15 cellular contexts compared by ENCODE assay signal in the genomic region with DNA sequence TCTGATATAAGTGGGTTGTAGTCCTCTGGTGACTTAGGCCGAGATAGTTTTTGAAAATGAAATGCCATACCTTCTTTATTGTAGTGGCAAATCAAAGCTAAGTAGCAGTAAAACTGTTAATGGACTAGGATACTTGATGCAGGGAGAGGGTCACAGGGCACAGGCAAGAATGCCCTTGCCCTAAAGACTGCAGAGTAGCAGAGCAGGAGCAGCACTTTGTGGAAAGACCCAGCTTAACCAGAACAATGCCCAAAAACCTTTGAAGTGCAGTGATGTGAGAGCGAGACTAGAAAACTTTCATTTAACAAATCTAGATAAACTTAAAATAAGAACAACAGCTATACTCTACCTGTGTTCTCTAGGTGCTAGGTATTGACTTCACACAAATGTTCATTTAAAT.
DNase-seq lines count a peak whose midpoint lies in the region; ATAC-seq and TF ChIP-seq lines count a peak whose summit lies in the region.
"Had no signal": no experiment of that assay in that cellular context is flagged by ENCODE, and none has a peak within 500 bp of the region (broad histone marks: within the 10 kb centered on the region; RNA-seq: fewer than 3 reads in every experiment).

No MANE protein-coding gene starts in this region.

- POLR2A ChIA-PET in activated CD8-positive, alpha-beta T cell treated with anti-CD3 and anti-CD28 coated beads for 36 hours (lab: Charles Lee), result interaction anchor here (0.6 to 1.4 kb wide), 2 partner anchors 20 to 86 kb away, joined by 3 to 4 read pairs; no protein-coding TSS in a partner anchor

- no peaks in the 10 kb centered on the region for H3K36me3 ChIP-seq in left ventricle myocardium inferior
- H3K36me3 ChIP-seq in right atrium auricular region, result no peaks in the 10 kb centered on the region
- no peaks in the 10 kb centered on the region for H3K36me3 ChIP-seq in tibial artery

- CTCF ChIA-PET in activated CD8-positive, alpha-beta T cell treated with anti-CD3 and anti-CD28 coated beads for 36 hours (lab: Charles Lee), result interaction anchor here (0.9 to 1.0 kb wide), 3 partner anchors 9 to 53 kb away, joined by 3 read pairs; no protein-coding TSS in a partner anchor

- no peaks in the 10 kb centered on the region for H3K27me3 ChIP-seq in left ventricle myocardium inferior (ENCODE audit: low read depth)
- no peaks in the 10 kb centered on the region for H3K27me3 ChIP-seq in right atrium auricular region
- no peaks in the 10 kb centered on the region for H3K27me3 ChIP-seq in tibial artery

- H3K27me3 Mint-ChIP-seq in activated CD8-positive, alpha-beta T cell treated with anti-CD3 and anti-CD28 coated beads for 36 hours, result no peaks in the 10 kb centered on the region
- no peaks in the 10 kb centered on the region for H3K27me3 Mint-ChIP-seq in memory B cell
- no peaks in the 10 kb centered on the region for H3K27me3 Mint-ChIP-seq in T-helper 2 cell treated with Interferon-gamma antibody and Interleukin-4, amounts not matched to agents 5 μg/mL and 100 μg/mL, for 36 hours (ENCODE audit: low read depth)

- H3K9me3 ChIP-seq in left ventricle myocardium inferior (replicated peaks) (no peaks in the 10 kb centered on the region), right atrium auricular region (no peaks in the 10 kb centered on the region), tibial artery (no peaks in the 10 kb centered on the region)

- H3K9me3 Mint-ChIP-seq in activated CD8-positive, alpha-beta T cell treated with anti-CD3 and anti-CD28 coated beads for 36 hours, result no peaks in the 10 kb centered on the region
- H3K9me3 Mint-ChIP-seq in memory B cell, result no peaks in the 10 kb centered on the region
- H3K9me3 Mint-ChIP-seq in T-helper 2 cell treated with Interferon-gamma antibody and Interleukin-4, amounts not matched to agents 5 μg/mL and 100 μg/mL, for 36 hours, result no peaks in the 10 kb centered on the region

- H3K4me1 ChIP-seq in left ventricle myocardium inferior, result peaks cover 99% of the 10 kb centered on the region
- peaks cover 0 to 86% of the 10 kb centered on the region in 2 donors for H3K4me1 ChIP-seq in right atrium auricular region
- peaks cover 0 to 100% (median 70%) of the 10 kb centered on the region in 4 donors for H3K4me1 ChIP-seq in tibial artery

- H3K27ac ChIP-seq in left ventricle myocardium inferior (replicated peaks) (peak overlapping the region; percentile 87), right atrium auricular region (no peak overlapping the region), tibial artery (peak overlapping the region; percentile 62 to 87)

- peak overlapping the region; percentile 79 for H3K27ac Mint-ChIP-seq in activated CD8-positive, alpha-beta T cell treated with anti-CD3 and anti-CD28 coated beads for 36 hours
- peak overlapping the region; percentile 60 for H3K27ac Mint-ChIP-seq in memory B cell
- H3K27ac Mint-ChIP-seq in T-helper 2 cell treated with Interferon-gamma antibody and Interleukin-4, amounts not matched to agents 5 μg/mL and 100 μg/mL, for 36 hours, result no peak overlapping the region

- H3K36me3 Mint-ChIP-seq in activated CD8-positive, alpha-beta T cell treated with anti-CD3 and anti-CD28 coated beads for 36 hours (ENCODE audit: low read depth), result peaks cover 46% of the 10 kb centered on the region
- peaks cover 17% of the 10 kb centered on the region for H3K36me3 Mint-ChIP-seq in memory B cell
- peaks cover 26% of the 10 kb centered on the region for H3K36me3 Mint-ChIP-seq in T-helper 2 cell treated with Interferon-gamma antibody and Interleukin-4, amounts not matched to agents 5 μg/mL and 100 μg/mL, for 36 hours (ENCODE audit: low read depth)

- ATAC-seq in activated CD8-positive, alpha-beta T cell treated with anti-CD3 and anti-CD28 coated beads for 36 hours, result peak; percentile 54
- no peak for ATAC-seq in memory B cell (ENCODE audit: low read depth)
- no peak for ATAC-seq in HG02840 (IDR thresholded peaks at IDR 0.05; ENCODE audit: low FRiP score, unreplicated experiment)
- ATAC-seq: activated CD4-positive, CD25-positive, alpha-beta regulatory T cell treated with anti-CD3 and anti-CD28 coated beads, Interleukin-2, amount 50 U/mL, for 24 hours; left ventricle myocardium superior had no signal

- H3K4me3 ChIP-seq in left ventricle myocardium inferior (no peak overlapping the region), right atrium auricular region (no peak overlapping the region), tibial artery (no peak overlapping the region)

- DNase-seq in left ventricle myocardium inferior (no peak), right atrium auricular region (ENCODE audit: low spot score) (no peak), memory B cell (ENCODE audit: low spot score in 2 of 2) (no peak), tibial artery (no peak), dermis blood vessel endothelial cell (no peak)
- no peak for DNase-seq in activated CD8-positive, alpha-beta T cell treated with anti-CD3 and anti-CD28 coated beads for 36 hours
- no peak for DNase-seq in T-helper 2 cell treated with Interferon-gamma antibody and Interleukin-4, amounts not matched to agents 5 μg/mL and 100 μg/mL, for 36 hours (ENCODE audit: low spot score)
- DNase-seq: DMS79 treated with DMSO at 0.1 percent for 48 hours, H7, left ventricle myocardium superior, NCI-H526 treated with DMSO at 0.1 percent for 48 hours, OCI-M1, SIG-M5 had no signal

- TF ChIP-seq CTCF in left ventricle myocardium inferior (IDR thresholded peaks at IDR 0.05; ENCODE audit: borderline replicate concordance) (no peak), right atrium auricular region (IDR thresholded peaks at IDR 0.05) (no peak), tibial artery (IDR thresholded peaks at IDR 0.05) (no peak)
- no peak for TF ChIP-seq CTCF in activated CD8-positive, alpha-beta T cell treated with anti-CD3 and anti-CD28 coated beads for 36 hours (IDR thresholded peaks at IDR 0.05)

- intact Hi-C loops in left ventricle myocardium inferior (cut with micrococcal nuclease), result no loop called here
- intact Hi-C loops in activated CD8-positive, alpha-beta T cell treated with anti-CD3 and anti-CD28 coated beads for 36 hours (cut with micrococcal nuclease), result no loop called here
- intact Hi-C loops in tibial artery (cut with DNase I; ENCODE audit: low total_unique reads), result no loop called here

- peaks cover 71% of the 10 kb centered on the region for H3K4me1 Mint-ChIP-seq in activated CD8-positive, alpha-beta T cell treated with anti-CD3 and anti-CD28 coated beads for 36 hours (ENCODE audit: low read depth)
- H3K4me1 Mint-ChIP-seq in memory B cell, result peaks cover 26% of the 10 kb centered on the region
- peaks cover 21% of the 10 kb centered on the region for H3K4me1 Mint-ChIP-seq in T-helper 2 cell treated with Interferon-gamma antibody and Interleukin-4, amounts not matched to agents 5 μg/mL and 100 μg/mL, for 36 hours (ENCODE audit: low read depth)

- no peak overlapping the region for H3K4me3 Mint-ChIP-seq in activated CD8-positive, alpha-beta T cell treated with anti-CD3 and anti-CD28 coated beads for 36 hours
- no peak overlapping the region for H3K4me3 Mint-ChIP-seq in memory B cell
- no peak overlapping the region for H3K4me3 Mint-ChIP-seq in T-helper 2 cell treated with Interferon-gamma antibody and Interleukin-4, amounts not matched to agents 5 μg/mL and 100 μg/mL, for 36 hours

Comparison
In these comparisons a context has a peak if more than half of its experiments do, and no peak if none do; other contexts are left out.
1. H3K27ac ChIP-seq: peak in left ventricle myocardium inferior (single experiment) and tibial artery (2 of 2); none in right atrium auricular region (0 of 2).